In genomic region chr6:97147421-97147820, GRCh38 we compare ENCODE assay signal across 4 cellular contexts.
"Had no signal": no experiment of that assay in that cellular context is flagged by ENCODE, and none has a peak within 500 bp of the region (broad histone marks: within the 10 kb centered on the region; RNA-seq: fewer than 3 reads in every experiment).

No MANE protein-coding gene starts in this region.

- H3K9me3 Mint-ChIP-seq: GM23338, H9 had no signal

- H3K4me1 Mint-ChIP-seq: GM23338, H9 had no signal

- H3K27ac Mint-ChIP-seq: GM23338, H9 had no signal

- ATAC-seq: GM23338 had no signal

- H3K4me3 ChIP-seq: GM23338 had no signal

- H3K4me3 Mint-ChIP-seq: GM23338, H9 had no signal

- H3K4me2 ChIP-seq: GM23338 had no signal

- H2AFZ ChIP-seq: GM23338 had no signal

- DNase-seq: H9, HCEC 1CT, IMR-90 had no signal
